10 cellular contexts compared by ENCODE assay signal in genomic region chr22:41603873-41604332, GRCh38. TPM values are rescaled to one million over a fixed set of nuclear protein-coding genes. Genes with fewer than 3 reads are reported as not detected.
DNase-seq lines count a peak whose midpoint lies in the region; ATAC-seq lines count a peak whose summit lies in the region.
"Had no signal": no experiment of that assay in that cellular context is flagged by ENCODE, and none has a peak within 500 bp of the region (broad histone marks: within the 10 kb centered on the region; RNA-seq: fewer than 3 reads in every experiment).

No MANE protein-coding gene starts in this region.

- DNase-seq in activated naive CD4-positive, alpha-beta T cell treated with anti-CD3 and anti-CD28 coated beads for 36 hours = peak; percentile 78
- no peak for DNase-seq in activated naive CD4-positive, alpha-beta T cell (lab: John Stamatoyannopoulos, UW)
- DNase-seq in OCI-M2 (lab: John Stamatoyannopoulos, UW; ENCODE audit: unreplicated experiment) (peak; percentile 67), RKO (ENCODE audit: low spot score) (no peak), DMS 273 treated with DMSO at 0.1 percent for 48 hours (lab: John Stamatoyannopoulos, UW) (no peak), NCI-H146 treated with DMSO at 0.1 percent for 48 hours (lab: John Stamatoyannopoulos, UW; ENCODE audit: unreplicated experiment) (no peak)
- DNase-seq in activated naive CD8-positive, alpha-beta T cell treated with anti-CD3 and anti-CD28 coated beads for 36 hours = peak; percentile 76
- DNase-seq in stimulated activated naive CD8-positive, alpha-beta T cell treated with anti-CD3 and anti-CD28 coated beads, Interleukin-15, Interleukin-2, amounts not matched to agents 100 U/mL and 50 U/mL, for 24 hours = peak; percentile 74
- DNase-seq: ACHN, brain microvascular endothelial cell had no signal

- no peaks in the 10 kb centered on the region for H3K9me3 Mint-ChIP-seq in activated naive CD4-positive, alpha-beta T cell treated with anti-CD3 and anti-CD28 coated beads for 36 hours
- peaks cover 3% of the 10 kb centered on the region for H3K9me3 Mint-ChIP-seq in activated naive CD8-positive, alpha-beta T cell treated with anti-CD3 and anti-CD28 coated beads for 36 hours

- H3K27me3 Mint-ChIP-seq in activated naive CD4-positive, alpha-beta T cell treated with anti-CD3 and anti-CD28 coated beads for 36 hours (ENCODE audit: low read depth) = no peaks in the 10 kb centered on the region
- H3K27me3 Mint-ChIP-seq in activated naive CD8-positive, alpha-beta T cell treated with anti-CD3 and anti-CD28 coated beads for 36 hours = no peaks in the 10 kb centered on the region

- H3K4me3 Mint-ChIP-seq in activated naive CD4-positive, alpha-beta T cell treated with anti-CD3 and anti-CD28 coated beads for 36 hours = no peak overlapping the region
- peak overlapping the region; percentile 27 for H3K4me3 Mint-ChIP-seq in activated naive CD8-positive, alpha-beta T cell treated with anti-CD3 and anti-CD28 coated beads for 36 hours

- H3K4me1 Mint-ChIP-seq in activated naive CD4-positive, alpha-beta T cell treated with anti-CD3 and anti-CD28 coated beads for 36 hours (ENCODE audit: low read depth) = peaks cover 24% of the 10 kb centered on the region
- peaks cover 29% of the 10 kb centered on the region for H3K4me1 Mint-ChIP-seq in activated naive CD8-positive, alpha-beta T cell treated with anti-CD3 and anti-CD28 coated beads for 36 hours

- H3K36me3 Mint-ChIP-seq in activated naive CD4-positive, alpha-beta T cell treated with anti-CD3 and anti-CD28 coated beads for 36 hours (ENCODE audit: low read depth) = peaks cover 64% of the 10 kb centered on the region
- peaks cover 65% of the 10 kb centered on the region for H3K36me3 Mint-ChIP-seq in activated naive CD8-positive, alpha-beta T cell treated with anti-CD3 and anti-CD28 coated beads for 36 hours

- intact Hi-C loops in activated naive CD4-positive, alpha-beta T cell treated with anti-CD3 and anti-CD28 coated beads for 36 hours (cut with micrococcal nuclease) = loop anchor here (1.0 kb wide), 1 partner anchor 15 kb away; no protein-coding TSS in a partner anchor

- CTCF ChIA-PET in activated naive CD4-positive, alpha-beta T cell treated with anti-CD3 and anti-CD28 coated beads for 36 hours (lab: Charles Lee) = interaction anchor here (0.7 to 2.3 kb wide), 3 partner anchors 10 to 179 kb away, joined by 4 to 9 read pairs (median 4); no protein-coding TSS in a partner anchor

- H3K27ac Mint-ChIP-seq in activated naive CD4-positive, alpha-beta T cell treated with anti-CD3 and anti-CD28 coated beads for 36 hours = no peak overlapping the region
- peak overlapping the region; percentile 67 for H3K27ac Mint-ChIP-seq in activated naive CD8-positive, alpha-beta T cell treated with anti-CD3 and anti-CD28 coated beads for 36 hours

- peak; percentile 100 for ATAC-seq in stimulated activated naive CD8-positive, alpha-beta T cell treated with anti-CD3 and anti-CD28 coated beads, Interleukin-15, Interleukin-2, amounts not matched to agents 100 U/mL and 50 U/mL, for 24 hours

RNA-seq across cellular contexts. Expression of gene PMM1, which starts 14.3 kb away (rescaled TPM):
- 10 to 100 TPM; 35.3 to 35.6 TPM for total RNA-seq in activated naive CD4-positive, alpha-beta T cell treated with anti-CD3 and anti-CD28 coated beads for 36 hours
- total RNA-seq in activated naive CD8-positive, alpha-beta T cell treated with anti-CD3 and anti-CD28 coated beads for 36 hours = 10 to 100 TPM; 24.3 to 26.9 TPM

RNA-seq across cellular contexts. Expression of gene DESI1, which starts 16.9 kb away (rescaled TPM):
- total RNA-seq in activated naive CD4-positive, alpha-beta T cell treated with anti-CD3 and anti-CD28 coated beads for 36 hours = 10 to 100 TPM; 57.3 to 64.8 TPM
- 10 to 100 TPM; 67.0 to 78.8 TPM for total RNA-seq in activated naive CD8-positive, alpha-beta T cell treated with anti-CD3 and anti-CD28 coated beads for 36 hours

RNA-seq across cellular contexts. Expression of gene XRCC6, which starts 17.2 kb away (rescaled TPM):
- 100 to 1,000 TPM; 424 to 436 TPM for total RNA-seq in activated naive CD4-positive, alpha-beta T cell treated with anti-CD3 and anti-CD28 coated beads for 36 hours
- total RNA-seq in activated naive CD8-positive, alpha-beta T cell treated with anti-CD3 and anti-CD28 coated beads for 36 hours = 100 to 1,000 TPM; 498 to 502 TPM

RNA-seq across cellular contexts. Expression of gene CSDC2, which starts 43.1 kb away (rescaled TPM):
- total RNA-seq in activated naive CD4-positive, alpha-beta T cell treated with anti-CD3 and anti-CD28 coated beads for 36 hours = not detected
- not detected for total RNA-seq in activated naive CD8-positive, alpha-beta T cell treated with anti-CD3 and anti-CD28 coated beads for 36 hours

RNA-seq across cellular contexts. Expression of gene POLR3H, which starts 59.6 kb away (rescaled TPM):
- total RNA-seq in activated naive CD4-positive, alpha-beta T cell treated with anti-CD3 and anti-CD28 coated beads for 36 hours = 10 to 100 TPM; 14.8 to 17.6 TPM
- total RNA-seq in activated naive CD8-positive, alpha-beta T cell treated with anti-CD3 and anti-CD28 coated beads for 36 hours = 10 to 100 TPM; 69.2 to 70.1 TPM

Comparison
In these comparisons a context has a peak if more than half of its experiments do, and no peak if none do; other contexts are left out.
1. DNase-seq: peak in activated naive CD4-positive, alpha-beta T cell treated with anti-CD3 and anti-CD28 coated beads for 36 hours (single experiment), OCI-M2 (single experiment), activated naive CD8-positive, alpha-beta T cell treated with anti-CD3 and anti-CD28 coated beads for 36 hours (single experiment) and stimulated activated naive CD8-positive, alpha-beta T cell treated with anti-CD3 and anti-CD28 coated beads, Interleukin-15, Interleukin-2, amounts not matched to agents 100 U/mL and 50 U/mL, for 24 hours (single experiment); none in activated naive CD4-positive, alpha-beta T cell (0 of 4), RKO (single experiment), DMS 273 treated with DMSO at 0.1 percent for 48 hours (single experiment) and NCI-H146 treated with DMSO at 0.1 percent for 48 hours (single experiment).